1 cellular context compared by ENCODE assay signal in genomic region chr12:53572134-53572758, GRCh38.
TF ChIP-seq lines count a peak whose summit lies in the region.

No MANE protein-coding gene starts in this region.

TF ChIP-seq in GM23338, 12 proteins besides CTCF, POLR2A, EP300 and RAD21:
- TF ChIP-seq, protein P1, sequence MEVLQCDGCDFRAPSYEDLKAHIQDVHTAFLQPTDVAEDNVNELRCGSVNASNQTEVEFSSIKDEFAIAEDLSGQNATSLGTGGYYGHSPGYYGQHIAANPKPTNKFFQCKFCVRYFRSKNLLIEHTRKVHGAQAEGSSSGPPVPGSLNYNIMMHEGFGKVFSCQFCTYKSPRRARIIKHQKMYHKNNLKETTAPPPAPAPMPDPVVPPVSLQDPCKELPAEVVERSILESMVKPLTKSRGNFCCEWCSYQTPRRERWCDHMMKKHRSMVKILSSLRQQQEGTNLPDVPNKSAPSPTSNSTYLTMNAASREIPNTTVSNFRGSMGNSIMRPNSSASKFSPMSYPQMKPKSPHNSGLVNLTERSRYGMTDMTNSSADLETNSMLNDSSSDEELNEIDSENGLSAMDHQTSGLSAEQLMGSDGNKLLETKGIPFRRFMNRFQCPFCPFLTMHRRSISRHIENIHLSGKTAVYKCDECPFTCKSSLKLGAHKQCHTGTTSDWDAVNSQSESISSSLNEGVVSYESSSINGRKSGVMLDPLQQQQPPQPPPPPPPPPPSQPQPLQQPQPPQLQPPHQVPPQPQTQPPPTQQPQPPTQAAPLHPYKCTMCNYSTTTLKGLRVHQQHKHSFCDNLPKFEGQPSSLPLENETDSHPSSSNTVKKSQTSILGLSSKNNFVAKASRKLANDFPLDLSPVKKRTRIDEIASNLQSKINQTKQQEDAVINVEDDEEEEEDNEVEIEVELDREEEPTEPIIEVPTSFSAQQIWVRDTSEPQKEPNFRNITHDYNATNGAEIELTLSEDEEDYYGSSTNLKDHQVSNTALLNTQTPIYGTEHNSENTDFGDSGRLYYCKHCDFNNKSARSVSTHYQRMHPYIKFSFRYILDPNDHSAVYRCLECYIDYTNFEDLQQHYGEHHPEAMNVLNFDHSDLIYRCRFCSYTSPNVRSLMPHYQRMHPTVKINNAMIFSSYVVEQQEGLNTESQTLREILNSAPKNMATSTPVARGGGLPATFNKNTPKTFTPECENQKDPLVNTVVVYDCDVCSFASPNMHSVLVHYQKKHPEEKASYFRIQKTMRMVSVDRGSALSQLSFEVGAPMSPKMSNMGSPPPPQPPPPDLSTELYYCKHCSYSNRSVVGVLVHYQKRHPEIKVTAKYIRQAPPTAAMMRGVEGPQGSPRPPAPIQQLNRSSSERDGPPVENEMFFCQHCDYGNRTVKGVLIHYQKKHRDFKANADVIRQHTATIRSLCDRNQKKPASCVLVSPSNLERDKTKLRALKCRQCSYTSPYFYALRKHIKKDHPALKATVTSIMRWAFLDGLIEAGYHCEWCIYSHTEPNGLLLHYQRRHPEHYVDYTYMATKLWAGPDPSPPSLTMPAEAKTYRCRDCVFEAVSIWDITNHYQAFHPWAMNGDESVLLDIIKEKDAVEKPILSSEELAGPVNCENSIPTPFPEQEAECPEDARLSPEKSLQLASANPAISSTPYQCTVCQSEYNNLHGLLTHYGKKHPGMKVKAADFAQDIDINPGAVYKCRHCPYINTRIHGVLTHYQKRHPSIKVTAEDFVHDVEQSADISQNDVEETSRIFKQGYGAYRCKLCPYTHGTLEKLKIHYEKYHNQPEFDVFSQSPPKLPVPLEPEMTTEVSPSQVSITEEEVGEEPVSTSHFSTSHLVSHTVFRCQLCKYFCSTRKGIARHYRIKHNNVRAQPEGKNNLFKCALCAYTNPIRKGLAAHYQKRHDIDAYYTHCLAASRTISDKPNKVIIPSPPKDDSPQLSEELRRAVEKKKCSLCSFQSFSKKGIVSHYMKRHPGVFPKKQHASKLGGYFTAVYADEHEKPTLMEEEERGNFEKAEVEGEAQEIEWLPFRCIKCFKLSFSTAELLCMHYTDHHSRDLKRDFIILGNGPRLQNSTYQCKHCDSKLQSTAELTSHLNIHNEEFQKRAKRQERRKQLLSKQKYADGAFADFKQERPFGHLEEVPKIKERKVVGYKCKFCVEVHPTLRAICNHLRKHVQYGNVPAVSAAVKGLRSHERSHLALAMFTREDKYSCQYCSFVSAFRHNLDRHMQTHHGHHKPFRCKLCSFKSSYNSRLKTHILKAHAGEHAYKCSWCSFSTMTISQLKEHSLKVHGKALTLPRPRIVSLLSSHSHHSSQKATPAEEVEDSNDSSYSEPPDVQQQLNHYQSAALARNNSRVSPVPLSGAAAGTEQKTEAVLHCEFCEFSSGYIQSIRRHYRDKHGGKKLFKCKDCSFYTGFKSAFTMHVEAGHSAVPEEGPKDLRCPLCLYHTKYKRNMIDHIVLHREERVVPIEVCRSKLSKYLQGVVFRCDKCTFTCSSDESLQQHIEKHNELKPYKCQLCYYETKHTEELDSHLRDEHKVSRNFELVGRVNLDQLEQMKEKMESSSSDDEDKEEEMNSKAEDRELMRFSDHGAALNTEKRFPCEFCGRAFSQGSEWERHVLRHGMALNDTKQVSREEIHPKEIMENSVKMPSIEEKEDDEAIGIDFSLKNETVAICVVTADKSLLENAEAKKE (CRISPR knock-in tag; IDR thresholded peaks at IDR 0.05), result no peak
- TF ChIP-seq ZNF114 (CRISPR knock-in tag; IDR thresholded peaks at IDR 0.05) (no peak), JUNB (IDR thresholded peaks at IDR 0.05; ENCODE audit: unreplicated experiment) (no peak), EZH2phosphoT487 (IDR thresholded peaks at IDR 0.05; ENCODE audit: unreplicated experiment) (no peak), POLR2AphosphoS5 (IDR thresholded peaks at IDR 0.05; ENCODE audit: low read depth) (no peak), CREB1 (CRISPR knock-in tag; IDR thresholded peaks at IDR 0.05; ENCODE audit: low read depth) (no peak), ZNF331 (CRISPR knock-in tag; IDR thresholded peaks at IDR 0.05; ENCODE audit: low read depth) (no peak), STAT1 (IDR thresholded peaks at IDR 0.05; ENCODE audit: unreplicated experiment) (no peak), NANOG (IDR thresholded peaks at IDR 0.05; ENCODE audit: borderline replicate concordance) (no peak), EZH2 (IDR thresholded peaks at IDR 0.05; ENCODE audit: low read depth, unreplicated experiment) (no peak)
- TF ChIP-seq, protein P2, sequence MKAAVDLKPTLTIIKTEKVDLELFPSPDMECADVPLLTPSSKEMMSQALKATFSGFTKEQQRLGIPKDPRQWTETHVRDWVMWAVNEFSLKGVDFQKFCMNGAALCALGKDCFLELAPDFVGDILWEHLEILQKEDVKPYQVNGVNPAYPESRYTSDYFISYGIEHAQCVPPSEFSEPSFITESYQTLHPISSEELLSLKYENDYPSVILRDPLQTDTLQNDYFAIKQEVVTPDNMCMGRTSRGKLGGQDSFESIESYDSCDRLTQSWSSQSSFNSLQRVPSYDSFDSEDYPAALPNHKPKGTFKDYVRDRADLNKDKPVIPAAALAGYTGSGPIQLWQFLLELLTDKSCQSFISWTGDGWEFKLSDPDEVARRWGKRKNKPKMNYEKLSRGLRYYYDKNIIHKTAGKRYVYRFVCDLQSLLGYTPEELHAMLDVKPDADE (IDR thresholded peaks at IDR 0.05), result no peak
- TF ChIP-seq, protein P3, sequence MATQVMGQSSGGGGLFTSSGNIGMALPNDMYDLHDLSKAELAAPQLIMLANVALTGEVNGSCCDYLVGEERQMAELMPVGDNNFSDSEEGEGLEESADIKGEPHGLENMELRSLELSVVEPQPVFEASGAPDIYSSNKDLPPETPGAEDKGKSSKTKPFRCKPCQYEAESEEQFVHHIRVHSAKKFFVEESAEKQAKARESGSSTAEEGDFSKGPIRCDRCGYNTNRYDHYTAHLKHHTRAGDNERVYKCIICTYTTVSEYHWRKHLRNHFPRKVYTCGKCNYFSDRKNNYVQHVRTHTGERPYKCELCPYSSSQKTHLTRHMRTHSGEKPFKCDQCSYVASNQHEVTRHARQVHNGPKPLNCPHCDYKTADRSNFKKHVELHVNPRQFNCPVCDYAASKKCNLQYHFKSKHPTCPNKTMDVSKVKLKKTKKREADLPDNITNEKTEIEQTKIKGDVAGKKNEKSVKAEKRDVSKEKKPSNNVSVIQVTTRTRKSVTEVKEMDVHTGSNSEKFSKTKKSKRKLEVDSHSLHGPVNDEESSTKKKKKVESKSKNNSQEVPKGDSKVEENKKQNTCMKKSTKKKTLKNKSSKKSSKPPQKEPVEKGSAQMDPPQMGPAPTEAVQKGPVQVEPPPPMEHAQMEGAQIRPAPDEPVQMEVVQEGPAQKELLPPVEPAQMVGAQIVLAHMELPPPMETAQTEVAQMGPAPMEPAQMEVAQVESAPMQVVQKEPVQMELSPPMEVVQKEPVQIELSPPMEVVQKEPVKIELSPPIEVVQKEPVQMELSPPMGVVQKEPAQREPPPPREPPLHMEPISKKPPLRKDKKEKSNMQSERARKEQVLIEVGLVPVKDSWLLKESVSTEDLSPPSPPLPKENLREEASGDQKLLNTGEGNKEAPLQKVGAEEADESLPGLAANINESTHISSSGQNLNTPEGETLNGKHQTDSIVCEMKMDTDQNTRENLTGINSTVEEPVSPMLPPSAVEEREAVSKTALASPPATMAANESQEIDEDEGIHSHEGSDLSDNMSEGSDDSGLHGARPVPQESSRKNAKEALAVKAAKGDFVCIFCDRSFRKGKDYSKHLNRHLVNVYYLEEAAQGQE (IDR thresholded peaks at IDR 0.05; ENCODE audit: unreplicated experiment), result no peak
